Comparison of ENCODE assay signal across 1 cellular context in the genomic region with DNA sequence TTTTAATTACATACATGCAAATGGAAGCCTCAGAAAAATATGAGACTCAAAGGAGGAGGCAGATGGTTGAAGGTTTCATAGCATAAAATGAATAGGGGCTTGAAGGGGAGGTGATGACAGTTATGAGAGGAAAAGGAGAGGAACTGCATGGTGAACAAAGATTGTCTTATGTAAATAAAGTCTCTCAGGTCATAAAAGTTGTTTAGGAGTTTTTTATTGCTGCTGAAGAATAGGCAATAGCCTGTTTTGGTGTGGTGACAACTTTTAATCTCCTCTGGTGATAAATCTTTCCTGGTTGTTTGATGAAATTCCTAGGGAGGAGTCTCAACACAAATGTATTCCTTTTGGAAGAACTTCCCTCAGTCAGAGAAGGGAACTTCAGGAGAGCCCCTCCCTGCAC.
TF ChIP-seq lines count a peak whose summit lies in the region.

No MANE protein-coding gene starts in this region.

TF ChIP-seq in HEK293, 187 proteins besides CTCF, POLR2A, EP300 and RAD21 (continued from another document):
- TF ChIP-seq ZNF362 (tag by site-specific recombination; IDR thresholded peaks at IDR 0.05) (no peak), ZNF211 (tag by site-specific recombination; IDR thresholded peaks at IDR 0.05; ENCODE audit: low read depth) (no peak), ZNF132 (tag by site-specific recombination; IDR thresholded peaks at IDR 0.05; ENCODE audit: borderline replicate concordance) (no peak), BCL11B (tag by site-specific recombination; IDR thresholded peaks at IDR 0.05; ENCODE audit: low read depth) (peak; percentile 78)
